In the genomic region with DNA sequence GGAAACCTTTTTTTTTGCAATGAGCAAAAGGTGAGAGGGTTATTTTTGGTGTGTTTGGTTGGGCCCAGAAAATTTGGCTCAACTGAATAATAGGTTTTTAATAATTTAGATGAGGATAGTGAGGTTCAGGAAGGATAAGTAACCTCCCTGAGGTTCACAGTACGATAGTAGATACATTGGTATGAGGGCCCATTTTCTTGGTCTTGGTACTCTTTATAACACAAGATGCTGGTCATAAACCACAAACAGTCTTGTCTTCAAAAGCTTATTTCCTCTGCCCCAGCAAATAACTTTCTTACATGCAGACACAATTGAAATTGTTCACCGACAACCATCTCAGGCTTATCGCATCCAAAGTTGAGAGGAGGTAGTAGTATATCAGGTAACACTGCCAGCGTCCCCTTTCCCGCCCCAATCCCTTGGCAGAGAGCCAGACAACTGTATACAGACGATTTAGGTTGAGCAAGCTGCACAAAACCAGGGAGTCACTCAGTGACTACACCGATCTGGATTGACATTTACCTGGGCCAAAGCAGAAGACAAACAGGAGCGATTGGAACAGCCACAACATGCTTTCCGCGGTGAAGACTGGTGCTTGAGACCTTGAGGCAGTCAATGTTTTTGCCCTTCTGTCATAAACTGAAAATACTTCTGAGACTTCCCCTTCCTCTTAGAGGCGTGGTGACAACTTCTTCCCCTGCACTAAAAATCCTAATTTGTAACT, we compare ENCODE assay signal across 8 cellular contexts. TPM values are rescaled to one million over a fixed set of nuclear protein-coding genes. Genes with fewer than 3 reads are reported as not detected.
DNase-seq lines count a peak whose midpoint lies in the region; ATAC-seq and TF ChIP-seq lines count a peak whose summit lies in the region.

A gene (minus strand): TSS at position 634 of the 724 bp plus-strand sequence. CDS start 63 bp downstream, at position 571.

- H3K36me3 ChIP-seq in spleen (peaks cover 0 to 9% (median 0%) of the 10 kb centered on the region in 6 donors), breast epithelium (no peaks in the 10 kb centered on the region)

- TF ChIP-seq POLR2A in spleen (IDR thresholded peaks at IDR 0.05) (peak in 1 of 3 donors; percentile 57), breast epithelium (IDR thresholded peaks at IDR 0.05) (no peak)

- peak; percentile 72 for DNase-seq in activated CD8-positive, alpha-beta memory T cell treated with anti-CD3 and anti-CD28 coated beads, Interleukin-2, amount 10 ng/mL, durations not matched to agents 7 days and 5 days
- DNase-seq in spleen (peak; percentile 70), foreskin fibroblast (no peak), HFFc6 (no peak), left cardiac atrium (no peak), breast epithelium (ENCODE audit: low spot score in 2 of 2) (no peak)

- WGBS in spleen, 5 donors: 36 to 47% (median 45%) methylated on average over 11 of the region's 11 CpGs

- H3K27me3 ChIP-seq in spleen (replicated peaks in 1 of 7): no peaks in the 10 kb centered on the region
- H3K27me3 ChIP-seq in breast epithelium: no peaks in the 10 kb centered on the region

- peak within 1 kb of the TSS; percentile 96 for H3K27ac Mint-ChIP-seq in activated CD8-positive, alpha-beta memory T cell treated with anti-CD3 and anti-CD28 coated beads, Interleukin-2, amount 10 ng/mL, durations not matched to agents 7 days and 5 days
- H3K27ac Mint-ChIP-seq in HFFc6: no peak within 1 kb of the TSS

- CTCF ChIA-PET in activated CD8-positive, alpha-beta memory T cell treated with anti-CD3 and anti-CD28 coated beads, Interleukin-2, amount 10 ng/mL, durations not matched to agents 7 days and 5 days (lab: Charles Lee): interaction anchor here (0.7 to 2.5 kb wide), 13 partner anchors 13 to 102 kb away, joined by 3 to 18 read pairs (median 3); no protein-coding TSS in a partner anchor

- intact Hi-C loops in spleen (cut with DNase I; ENCODE audit: low total_unique reads): no loop called here
- intact Hi-C loops in left cardiac atrium (cut with DNase I): no loop called here
- intact Hi-C loops in breast epithelium (cut with DNase I; ENCODE audit: low total_unique reads): no loop called here

- H3K4me3 Mint-ChIP-seq in activated CD8-positive, alpha-beta memory T cell treated with anti-CD3 and anti-CD28 coated beads, Interleukin-2, amount 10 ng/mL, durations not matched to agents 7 days and 5 days: peak within 1 kb of the TSS; percentile 88
- H3K4me3 Mint-ChIP-seq in HFFc6: no peak within 1 kb of the TSS

- H3K27ac ChIP-seq in spleen: peak within 1 kb of the TSS; percentile 71 to 93 (median 84)
- H3K27ac ChIP-seq in breast epithelium: no peak within 1 kb of the TSS

- H3K4me3 ChIP-seq in spleen (peak within 1 kb of the TSS; percentile 11 to 79 (median 44)), foreskin fibroblast (ENCODE audit: low read depth in 1 of 2, low read length in 2 of 2) (no peak within 1 kb of the TSS), breast epithelium (peak within 1 kb of the TSS in 1 of 3 donors; percentile 7)

- no peaks in the 10 kb centered on the region for H3K27me3 Mint-ChIP-seq in activated CD8-positive, alpha-beta memory T cell treated with anti-CD3 and anti-CD28 coated beads, Interleukin-2, amount 10 ng/mL, durations not matched to agents 7 days and 5 days
- no peaks in the 10 kb centered on the region; the same call in none of the 2 replicates for H3K27me3 Mint-ChIP-seq in HFFc6 (ENCODE audit: insufficient read depth)

- H3K36me3 Mint-ChIP-seq in activated CD8-positive, alpha-beta memory T cell treated with anti-CD3 and anti-CD28 coated beads, Interleukin-2, amount 10 ng/mL, durations not matched to agents 7 days and 5 days: peaks cover 37% of the 10 kb centered on the region
- H3K36me3 Mint-ChIP-seq in HFFc6 (ENCODE audit: low read depth): no peaks in the 10 kb centered on the region

- ATAC-seq in GM18498 (IDR thresholded peaks at IDR 0.05; ENCODE audit: unreplicated experiment) (peak; percentile 50), HG03354 (IDR thresholded peaks at IDR 0.05; ENCODE audit: poor library complexity, severe bottlenecking, unreplicated experiment) (peak; percentile 60), left cardiac atrium (no peak)
- ATAC-seq in activated CD8-positive, alpha-beta memory T cell treated with anti-CD3 and anti-CD28 coated beads, Interleukin-2, amount 10 ng/mL, durations not matched to agents 7 days and 5 days: peak; percentile 57

- peaks cover 0 to 23% (median 9%) of the 10 kb centered on the region in 8 donors for H3K9me3 ChIP-seq in spleen
- H3K9me3 ChIP-seq in breast epithelium: peaks cover 0 to 7% of the 10 kb centered on the region in 2 donors

- H3K4me1 ChIP-seq in spleen (peaks cover 11 to 56% (median 34%) of the 10 kb centered on the region in 6 donors), breast epithelium (no peaks in the 10 kb centered on the region)

- no peak for TF ChIP-seq CTCF in spleen (IDR thresholded peaks at IDR 0.05 in 8 of 11, conservative IDR thresholded peaks at IDR 0.05 in 3 of 11)
- TF ChIP-seq CTCF in foreskin fibroblast (IDR thresholded peaks at IDR 0.05; ENCODE audit: low read depth, low read length): no peak
- TF ChIP-seq CTCF in HFFc6 (IDR thresholded peaks at IDR 0.05): no peak
- TF ChIP-seq CTCF in breast epithelium (IDR thresholded peaks at IDR 0.05): no peak

- H3K4me1 Mint-ChIP-seq in activated CD8-positive, alpha-beta memory T cell treated with anti-CD3 and anti-CD28 coated beads, Interleukin-2, amount 10 ng/mL, durations not matched to agents 7 days and 5 days: peaks cover 64% of the 10 kb centered on the region
- peaks cover 13% of the 10 kb centered on the region for H3K4me1 Mint-ChIP-seq in HFFc6 (ENCODE audit: low read depth)

- peaks cover 5% of the 10 kb centered on the region for H3K9me3 Mint-ChIP-seq in activated CD8-positive, alpha-beta memory T cell treated with anti-CD3 and anti-CD28 coated beads, Interleukin-2, amount 10 ng/mL, durations not matched to agents 7 days and 5 days (ENCODE audit: low read depth)
- H3K9me3 Mint-ChIP-seq in HFFc6: peaks cover 26% of the 10 kb centered on the region

RNA-seq across cellular contexts. Expression of the gene that starts here (rescaled TPM):
- total RNA-seq in activated CD8-positive, alpha-beta memory T cell treated with anti-CD3 and anti-CD28 coated beads, Interleukin-2, amount 10 ng/mL, durations not matched to agents 7 days and 5 days: 10 to 100 TPM; 28.8 to 31.0 TPM
- total RNA-seq in spleen (10 to 100 TPM; 21.5 to 52.4 (median 36.1) TPM), left cardiac atrium (1 to 10 TPM in 1 of 2 donors, under 1 TPM in 1; 0.55 to 1.4 TPM), breast epithelium (1 to 10 TPM; 1.1 to 3.2 (median 2.6) TPM)
- polyA plus RNA-seq in spleen: 10 to 100 TPM; 35.2 to 38.5 (median 37.0) TPM
- not detected for total RNA-seq in HFFc6 (2021; fragmentation: NEBNext Ultra II Directional; extraction: Animal tissue kit (Norgen Biotek cat#: 25700))

Comparison
In these comparisons a context has a peak if more than half of its experiments do, and no peak if none do; other contexts are left out.
1. RNA of the gene that starts here (total RNA-seq): 21.5 to 52.4 TPM in spleen and 28.8 to 31.0 TPM in activated CD8-positive, alpha-beta memory T cell treated with anti-CD3 and anti-CD28 coated beads, Interleukin-2, amount 10 ng/mL, durations not matched to agents 7 days and 5 days; 1.1 to 3.2 TPM in breast epithelium, 0.55 to 1.4 TPM in left cardiac atrium and not detected in HFFc6; every median in the first group is over 4 times any median in the second.
2. ATAC-seq: peak in GM18498 (single experiment), HG03354 (single experiment) and activated CD8-positive, alpha-beta memory T cell treated with anti-CD3 and anti-CD28 coated beads, Interleukin-2, amount 10 ng/mL, durations not matched to agents 7 days and 5 days (single experiment); none in left cardiac atrium (0 of 2).
3. DNase-seq: peak in activated CD8-positive, alpha-beta memory T cell treated with anti-CD3 and anti-CD28 coated beads, Interleukin-2, amount 10 ng/mL, durations not matched to agents 7 days and 5 days (single experiment) and spleen (single experiment); none in foreskin fibroblast (0 of 2), HFFc6 (single experiment), left cardiac atrium (single experiment) and breast epithelium (0 of 2).
4. H3K27ac ChIP-seq: peak in spleen (8 of 8); none in breast epithelium (0 of 2).
5. H3K4me3 ChIP-seq: peak in spleen (8 of 8); none in foreskin fibroblast (0 of 2).